15 cellular contexts compared by ENCODE assay signal in genomic region chr2:150644298-150645067, GRCh38.
DNase-seq lines count a peak whose midpoint lies in the region; ATAC-seq and TF ChIP-seq lines count a peak whose summit lies in the region.
"Had no signal": no experiment of that assay in that cellular context is flagged by ENCODE, and none has a peak within 500 bp of the region (broad histone marks: within the 10 kb centered on the region; RNA-seq: fewer than 3 reads in every experiment).

No MANE protein-coding gene starts in this region.

- peak overlapping the region; percentile 45 for H3K4me2 ChIP-seq in smooth muscle cell

- no peaks in the 10 kb centered on the region for H3K36me3 Mint-ChIP-seq in brain
- H3K36me3 Mint-ChIP-seq in activated CD8-positive, alpha-beta T cell treated with anti-CD3 and anti-CD28 coated beads for 36 hours (ENCODE audit: low read depth) = no peaks in the 10 kb centered on the region

- H3K36me3 ChIP-seq in heart right ventricle (no peaks in the 10 kb centered on the region), smooth muscle cell (ENCODE audit: low read depth) (no peaks in the 10 kb centered on the region)

- H3K4me1 ChIP-seq in heart right ventricle (peaks cover 0 to 15% (median 0%) of the 10 kb centered on the region in 9 donors), smooth muscle cell (ENCODE audit: low read depth) (peaks cover 27% of the 10 kb centered on the region)
- H3K4me1 ChIP-seq: testis had no signal

- CTCF ChIA-PET in activated CD8-positive, alpha-beta T cell treated with anti-CD3 and anti-CD28 coated beads for 36 hours (lab: Charles Lee) = no interaction called here

- no peaks in the 10 kb centered on the region for H3K27me3 ChIP-seq in heart right ventricle
- H3K27me3 ChIP-seq in smooth muscle cell (ENCODE audit: low read depth) = no peaks in the 10 kb centered on the region
- H3K27me3 ChIP-seq: testis had no signal

- no peaks in the 10 kb centered on the region for H3K27me3 Mint-ChIP-seq in brain
- no peaks in the 10 kb centered on the region for H3K27me3 Mint-ChIP-seq in activated CD8-positive, alpha-beta T cell treated with anti-CD3 and anti-CD28 coated beads for 36 hours

- H3K9ac ChIP-seq in smooth muscle cell (ENCODE audit: low read depth) = peak overlapping the region; percentile 67

- TF ChIP-seq CTCF in brain (conservative IDR thresholded peaks at IDR 0.05) (no peak), heart right ventricle (IDR thresholded peaks at IDR 0.05) (no peak), smooth muscle cell (IDR thresholded peaks at IDR 0.05; ENCODE audit: borderline replicate concordance, insufficient read depth, poor library complexity, severe bottlenecking) (no peak)
- no peak for TF ChIP-seq CTCF in activated CD8-positive, alpha-beta T cell treated with anti-CD3 and anti-CD28 coated beads for 36 hours (IDR thresholded peaks at IDR 0.05)

- H3K4me3 Mint-ChIP-seq in brain = no peak overlapping the region
- no peak overlapping the region for H3K4me3 Mint-ChIP-seq in activated CD8-positive, alpha-beta T cell treated with anti-CD3 and anti-CD28 coated beads for 36 hours
- H3K4me3 Mint-ChIP-seq: T-helper 1 cell treated with Interleukin-12 subunit alpha and Interleukin-12 subunit beta and Interleukin-4 antibody, amounts not matched to agents 30 μg/mL and 1 μg/mL, for 36 hours had no signal

- H4K20me1 ChIP-seq in smooth muscle cell (ENCODE audit: low read depth) = no peaks in the 10 kb centered on the region

- no peaks in the 10 kb centered on the region for H3K79me2 ChIP-seq in smooth muscle cell (ENCODE audit: low read depth)

- peak overlapping the region in 8 of 10 donors; percentile 1 to 67 (median 29) for H3K27ac ChIP-seq in heart right ventricle
- peak overlapping the region; percentile 89 for H3K27ac ChIP-seq in smooth muscle cell (ENCODE audit: low read depth)
- H3K27ac ChIP-seq: testis had no signal

- WGBS in heart right ventricle, 2 donors = 47 to 52% methylated on average over 5 of the region's 5 CpGs
- 57% methylated on average over 5 of the region's 5 CpGs for WGBS in smooth muscle cell (ENCODE audit: low lambda C conversion rate)

- peak overlapping the region in 3 of 5 experiments; percentile 6 to 41 (median 38) for H3K27ac Mint-ChIP-seq in brain
- H3K27ac Mint-ChIP-seq in activated CD8-positive, alpha-beta T cell treated with anti-CD3 and anti-CD28 coated beads for 36 hours = no peak overlapping the region
- H3K27ac Mint-ChIP-seq: T-helper 1 cell treated with Interleukin-12 subunit alpha and Interleukin-12 subunit beta and Interleukin-4 antibody, amounts not matched to agents 30 μg/mL and 1 μg/mL, for 36 hours had no signal

- ATAC-seq in heart right ventricle (peak in 7 of 8 donors; percentile 51 to 90 (median 73)), HG02678 (IDR thresholded peaks at IDR 0.05; ENCODE audit: unreplicated experiment) (no peak), GM18520 (IDR thresholded peaks at IDR 0.05; ENCODE audit: unreplicated experiment) (no peak)
- no peak for ATAC-seq in activated CD8-positive, alpha-beta T cell treated with anti-CD3 and anti-CD28 coated beads for 36 hours

- H3K4me3 ChIP-seq in heart right ventricle = no peak overlapping the region
- H3K4me3 ChIP-seq in smooth muscle cell = no peak overlapping the region
- H3K4me3 ChIP-seq: testis had no signal

- peak overlapping the region; percentile 81 for H2AFZ ChIP-seq in smooth muscle cell (ENCODE audit: low read depth)

- H3K4me1 Mint-ChIP-seq in brain = peaks cover 36% of the 10 kb centered on the region
- H3K4me1 Mint-ChIP-seq in activated CD8-positive, alpha-beta T cell treated with anti-CD3 and anti-CD28 coated beads for 36 hours (ENCODE audit: low read depth) = no peaks in the 10 kb centered on the region

- POLR2A ChIA-PET in activated CD8-positive, alpha-beta T cell treated with anti-CD3 and anti-CD28 coated beads for 36 hours (lab: Charles Lee) = no interaction called here

- DNase-seq in HT1080 (ENCODE audit: low read depth) = peak; percentile 79
- DNase-seq in heart right ventricle = no peak
- DNase-seq in smooth muscle cell (lab: John Stamatoyannopoulos, UW; ENCODE audit: unreplicated experiment) = no peak
- DNase-seq in effector CD4-positive, alpha-beta T cell = no peak
- no peak for DNase-seq in activated CD8-positive, alpha-beta T cell treated with anti-CD3 and anti-CD28 coated beads for 36 hours
- DNase-seq: activated gamma-delta T cell treated with Interleukin-2 at 50 U/mL for 16 hours, dermis blood vessel endothelial cell, H7, Karpas-422, retina, testis had no signal

- intact Hi-C loops in heart right ventricle (cut with DNase I) = no loop called here
- intact Hi-C loops in activated CD8-positive, alpha-beta T cell treated with anti-CD3 and anti-CD28 coated beads for 36 hours (cut with micrococcal nuclease) = no loop called here

- no peaks in the 10 kb centered on the region for H3F3A ChIP-seq in smooth muscle cell (ENCODE audit: low read depth)

- no peaks in the 10 kb centered on the region for H3K9me3 Mint-ChIP-seq in brain
- no peaks in the 10 kb centered on the region for H3K9me3 Mint-ChIP-seq in activated CD8-positive, alpha-beta T cell treated with anti-CD3 and anti-CD28 coated beads for 36 hours
- H3K9me3 Mint-ChIP-seq: T-helper 1 cell treated with Interleukin-12 subunit alpha and Interleukin-12 subunit beta and Interleukin-4 antibody, amounts not matched to agents 30 μg/mL and 1 μg/mL, for 36 hours had no signal

- no peaks in the 10 kb centered on the region for H3K9me3 ChIP-seq in heart right ventricle
- no peaks in the 10 kb centered on the region for H3K9me3 ChIP-seq in smooth muscle cell (replicated peaks; ENCODE audit: low read depth)
- H3K9me3 ChIP-seq: testis had no signal

Comparison
In these comparisons a context has a peak if more than half of its experiments do, and no peak if none do; other contexts are left out.
1. ATAC-seq: peak in heart right ventricle (7 of 8); none in HG02678 (single experiment), GM18520 (single experiment) and activated CD8-positive, alpha-beta T cell treated with anti-CD3 and anti-CD28 coated beads for 36 hours (single experiment).